ENCODE assay signal across 22 cellular contexts in the genomic region with DNA sequence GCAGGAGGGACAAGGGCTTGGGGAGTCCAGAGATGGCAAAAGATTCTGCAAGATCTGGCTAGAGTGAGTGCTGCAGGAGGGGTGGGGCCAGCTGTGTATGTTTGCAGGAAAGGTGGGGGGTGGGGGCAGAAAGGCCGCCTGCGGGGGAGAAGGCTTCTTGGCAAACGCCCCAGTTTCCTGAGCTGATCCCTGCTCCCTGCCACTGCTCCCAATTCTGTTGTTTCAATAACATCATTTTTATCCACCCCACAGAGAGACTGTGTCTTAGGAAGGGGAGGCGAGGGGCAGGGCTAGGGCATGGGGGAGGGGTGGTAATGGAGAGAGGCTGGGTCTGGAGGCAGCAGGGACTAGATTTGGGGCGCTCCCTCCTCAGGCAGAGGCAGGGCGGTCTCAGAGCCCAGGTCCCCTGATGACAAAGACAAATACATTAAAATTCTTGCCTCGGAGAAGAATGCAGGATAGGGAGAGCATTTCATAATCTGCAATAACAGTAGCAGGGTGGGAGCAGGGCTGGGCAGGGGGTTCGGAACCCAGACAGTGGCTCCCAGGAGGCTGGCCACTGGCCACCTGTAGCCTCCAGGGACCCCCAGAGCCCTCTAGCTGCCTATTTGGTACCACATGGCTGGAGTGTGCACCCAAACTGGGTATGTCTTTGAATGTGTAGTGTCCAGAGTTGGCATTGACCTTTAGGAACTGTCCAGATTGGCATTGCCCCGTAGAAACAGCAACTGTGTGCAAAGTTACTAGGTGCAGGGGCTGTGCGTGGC. TPM values are rescaled to one million over a fixed set of nuclear protein-coding genes. Genes with fewer than 3 reads are reported as not detected.
DNase-seq lines count a peak whose midpoint lies in the region; ATAC-seq and TF ChIP-seq lines count a peak whose summit lies in the region.
"Had no signal": no experiment of that assay in that cellular context is flagged by ENCODE, and none has a peak within 500 bp of the region (broad histone marks: within the 10 kb centered on the region; RNA-seq: fewer than 3 reads in every experiment).

No MANE protein-coding gene starts in this region.

- H3K4me3 ChIP-seq in mucosa of descending colon = no peak overlapping the region
- no peak overlapping the region for H3K4me3 ChIP-seq in esophagus squamous epithelium
- H3K4me3 ChIP-seq: SJSA1 had no signal

- WGBS in esophagus squamous epithelium, 2 donors = 14 to 15% methylated on average over 8 to 9 of the region's 10 CpGs

- DNase-seq in A172 (ENCODE audit: low spot score) (peak; percentile 50), DMS 273 treated with DMSO at 0.1 percent for 48 hours (lab: John Stamatoyannopoulos, UW) (peak; percentile 10), NCI-H69 (lab: John Stamatoyannopoulos, UW) (peak; percentile 84), mesothelial cell of epicardium (ENCODE audit: low spot score in 2 of 2, unreplicated experiment in 2 of 2) (no peak), activated T-cell treated with anti-CD3 and anti-CD28 coated beads for 4 hours (no peak), mucosa of descending colon (no peak), HK-2 (ENCODE audit: unreplicated experiment) (no peak), esophagus squamous epithelium (lab: John Stamatoyannopoulos, UW) (no peak)
- DNase-seq: activated naive CD8-positive, alpha-beta T cell treated with anti-CD3 and anti-CD28 coated beads, Interleukin-2, amount 50 U/mL, for 24 hours; CD8-positive, alpha-beta T cell; EL; foreskin melanocyte; MV-4-11; NCI-H2029; NCI-H526 treated with DMSO at 0.1 percent for 48 hours; stimulated activated CD4-positive, alpha-beta T cell treated with anti-CD3 and anti-CD28 coated beads, Interleukin-12 subunit alpha, Interleukin-12 subunit beta, amount 100 ng/mL, for 4 hours had no signal

- H3K27ac Mint-ChIP-seq in mesothelial cell of epicardium = peak overlapping the region; percentile 98
- H3K27ac Mint-ChIP-seq: activated naive CD8-positive, alpha-beta T cell treated with anti-CD3 and anti-CD28 coated beads, Interleukin-2, amount 50 U/mL, for 24 hours; CD8-positive, alpha-beta T cell had no signal

- no peak for ATAC-seq in mucosa of descending colon
- ATAC-seq: activated naive CD8-positive, alpha-beta T cell treated with anti-CD3 and anti-CD28 coated beads, Interleukin-2, amount 50 U/mL, for 24 hours; CD8-positive, alpha-beta T cell had no signal

- no peak for TF ChIP-seq CTCF in mesothelial cell of epicardium (IDR thresholded peaks at IDR 0.05; ENCODE audit: unreplicated experiment)
- no peak for TF ChIP-seq CTCF in mucosa of descending colon (IDR thresholded peaks at IDR 0.05)
- no peak for TF ChIP-seq CTCF in esophagus squamous epithelium (IDR thresholded peaks at IDR 0.05)

- H3K9me3 Mint-ChIP-seq in mesothelial cell of epicardium = no peaks in the 10 kb centered on the region
- H3K9me3 Mint-ChIP-seq: activated naive CD8-positive, alpha-beta T cell treated with anti-CD3 and anti-CD28 coated beads, Interleukin-2, amount 50 U/mL, for 24 hours; CD8-positive, alpha-beta T cell had no signal

- H3K27ac ChIP-seq in esophagus squamous epithelium = no peak overlapping the region
- H3K27ac ChIP-seq: epithelial cell of prostate, SJSA1 had no signal

- H3K36me3 Mint-ChIP-seq in mesothelial cell of epicardium = no peaks in the 10 kb centered on the region
- H3K36me3 Mint-ChIP-seq: CD8-positive, alpha-beta T cell had no signal

- H3K27me3 Mint-ChIP-seq in mesothelial cell of epicardium (ENCODE audit: low read depth) = peaks cover 36% of the 10 kb centered on the region

- H3K36me3 ChIP-seq in mucosa of descending colon (ENCODE audit: low read depth) (no peaks in the 10 kb centered on the region), esophagus squamous epithelium (no peaks in the 10 kb centered on the region)
- H3K36me3 ChIP-seq: SJSA1 had no signal

- intact Hi-C loops in mucosa of descending colon (cut with DNase I, micrococcal nuclease) = no loop called here
- intact Hi-C loops in esophagus squamous epithelium (cut with DNase I) = no loop called here

- peaks cover 15% of the 10 kb centered on the region for H3K4me1 ChIP-seq in mucosa of descending colon (ENCODE audit: low read depth)
- peaks cover 15 to 44% (median 21%) of the 10 kb centered on the region in 3 donors for H3K4me1 ChIP-seq in esophagus squamous epithelium

- TF ChIP-seq POLR2A in esophagus squamous epithelium (IDR thresholded peaks at IDR 0.05) = no peak

- peaks cover 23 to 100% (median 33%) of the 10 kb centered on the region in 4 donors for H3K27me3 ChIP-seq in esophagus squamous epithelium

- peaks cover 84% of the 10 kb centered on the region for H3K4me1 Mint-ChIP-seq in mesothelial cell of epicardium

- H3K9me3 ChIP-seq in mucosa of descending colon (no peaks in the 10 kb centered on the region), esophagus squamous epithelium (no peaks in the 10 kb centered on the region)
- H3K9me3 ChIP-seq: SJSA1 had no signal

- H3K4me3 Mint-ChIP-seq in mesothelial cell of epicardium = peak overlapping the region; percentile 49
- H3K4me3 Mint-ChIP-seq: activated naive CD8-positive, alpha-beta T cell treated with anti-CD3 and anti-CD28 coated beads, Interleukin-2, amount 50 U/mL, for 24 hours had no signal

RNA-seq across cellular contexts. Expression of gene WNT6, which starts 2.1 kb away (rescaled TPM):
- total RNA-seq in A172 (2014; rRNA removed; shearing (Covaris generic)) = 0.24 TPM in 1 of 2 replicates, not detected in the other
- 106 to 118 TPM (median 115 TPM) in 3 replicates for total RNA-seq in mesothelial cell of epicardium
- 1 to 10 TPM in 1 of 3 donors, under 1 TPM in 2; 0.39 to 5.7 (median 0.41) TPM for total RNA-seq in mucosa of descending colon
- total RNA-seq in esophagus squamous epithelium = under 1 TPM in 2 of 4 donors, not detected in 2; 0.73 to 0.76 TPM
- total RNA-seq: CD8-positive, alpha-beta T cell; dermis microvascular lymphatic vessel endothelial cell; SJSA1; T-helper 2 cell treated with Interferon-gamma antibody and Interleukin-4, amounts not matched to agents 100 ng/mL and 5 ng/mL, for 36 hours; temporal lobe had no signal

RNA-seq across cellular contexts. Expression of gene WNT10A, which starts 23.1 kb away (rescaled TPM):
- total RNA-seq in A172 (2014; rRNA removed; shearing (Covaris generic)) = 0.36 and 1.5 TPM in 2 replicates
- 50.7 to 53.2 TPM (median 51.8 TPM) in 3 replicates for total RNA-seq in mesothelial cell of epicardium
- total RNA-seq in mucosa of descending colon = 1 to 10 TPM in 1 of 3 donors, under 1 TPM in 2; 0.17 to 1.1 (median 0.22) TPM
- 10 to 100 TPM in 2 of 4 donors, 1 to 10 TPM in 2; 8.0 to 19.1 (median 11.9) TPM for total RNA-seq in esophagus squamous epithelium
- total RNA-seq: dermis microvascular lymphatic vessel endothelial cell, mesenteric fat pad, SJSA1, temporal lobe had no signal

RNA-seq across cellular contexts. Expression of gene PRKAG3, which starts 26.0 kb away (rescaled TPM):
- total RNA-seq in A172 (2014; rRNA removed; shearing (Covaris generic)) = not detected in 2 replicates
- 2.8 to 3.6 TPM (median 2.9 TPM) in 3 replicates for total RNA-seq in mesothelial cell of epicardium
- not detected for total RNA-seq in mucosa of descending colon
- not detected for total RNA-seq in esophagus squamous epithelium
- total RNA-seq: CD8-positive, alpha-beta T cell; dermis microvascular lymphatic vessel endothelial cell; mesenteric fat pad; SJSA1; T-helper 2 cell treated with Interferon-gamma antibody and Interleukin-4, amounts not matched to agents 100 ng/mL and 5 ng/mL, for 36 hours; temporal lobe had no signal

Comparison
In these comparisons a context has a peak if more than half of its experiments do, and no peak if none do; other contexts are left out.
1. DNase-seq: peak in A172 (single experiment), DMS 273 treated with DMSO at 0.1 percent for 48 hours (single experiment) and NCI-H69 (single experiment); none in mesothelial cell of epicardium (0 of 2), activated T-cell treated with anti-CD3 and anti-CD28 coated beads for 4 hours (single experiment), mucosa of descending colon (0 of 3), HK-2 (single experiment) and esophagus squamous epithelium (single experiment).
2. RNA of gene WNT6, which starts 2.1 kb away (total RNA-seq): 106 to 118 TPM in mesothelial cell of epicardium; 0.73 to 0.76 TPM in esophagus squamous epithelium, 0.39 to 5.7 TPM in mucosa of descending colon and 0.24 TPM in A172; every median in the first group is over 10 times any median in the second.